23 cellular contexts compared by ENCODE assay signal in genomic region chr10:75203724-75204123, GRCh38. TPM values are rescaled to one million over a fixed set of nuclear protein-coding genes. Genes with fewer than 3 reads are reported as not detected.
DNase-seq lines count a peak whose midpoint lies in the region; TF ChIP-seq lines count a peak whose summit lies in the region.
"Had no signal": no experiment of that assay in that cellular context is flagged by ENCODE, and none has a peak within 500 bp of the region (broad histone marks: within the 10 kb centered on the region; RNA-seq: fewer than 3 reads in every experiment).

No MANE protein-coding gene starts in this region.

- no peak overlapping the region for H2AFZ ChIP-seq in mesenchymal stem cell (ENCODE audit: low read depth, low read length)
- H2AFZ ChIP-seq: hepatocyte, neural progenitor cell, PC-9 had no signal

- intact Hi-C loops in esophagus squamous epithelium (cut with DNase I) (no loop called here), stomach (cut with DNase I; ENCODE audit: low total_unique reads) (no loop called here)

- H3K4me3 ChIP-seq in esophagus squamous epithelium (no peak overlapping the region), mesenchymal stem cell (ENCODE audit: insufficient read depth in 1 of 2, low read depth in 1 of 2, low read length in 2 of 2) (no peak overlapping the region), stomach (no peak overlapping the region), MG63 (no peak overlapping the region)
- H3K4me3 ChIP-seq: BLaER1, dorsolateral prefrontal cortex, hepatocyte, mucosa of descending colon, neural progenitor cell, PC-9, SJSA1, upper lobe of right lung had no signal

- peaks cover 32 to 88% (median 56%) of the 10 kb centered on the region in 3 donors for H3K4me1 ChIP-seq in esophagus squamous epithelium
- H3K4me1 ChIP-seq in mesenchymal stem cell (ENCODE audit: control insufficient read depth, insufficient read depth, low read depth, low read length), result peaks cover 4% of the 10 kb centered on the region
- peaks cover 0 to 29% (median 3%) of the 10 kb centered on the region in 4 donors for H3K4me1 ChIP-seq in stomach

- H3K9me3 ChIP-seq in esophagus squamous epithelium, result no peaks in the 10 kb centered on the region
- H3K9me3 ChIP-seq in mesenchymal stem cell (ENCODE audit: control insufficient read depth, low read length), result no peaks in the 10 kb centered on the region
- H3K9me3 ChIP-seq in stomach, result no peaks in the 10 kb centered on the region
- no peaks in the 10 kb centered on the region for H3K9me3 ChIP-seq in MG63
- H3K9me3 ChIP-seq: BLaER1, mucosa of descending colon, SJSA1, upper lobe of right lung had no signal

- H3K23ac ChIP-seq in mesenchymal stem cell (ENCODE audit: low read length in 2 of 2), result no peak overlapping the region

- no peak overlapping the region for H2BK15ac ChIP-seq in mesenchymal stem cell (ENCODE audit: low read depth, poor library complexity, severe bottlenecking)

- no peak overlapping the region for H3K4me2 ChIP-seq in mesenchymal stem cell (ENCODE audit: low read length, poor library complexity, severe bottlenecking)
- H3K4me2 ChIP-seq: BLaER1, hepatocyte, neural progenitor cell had no signal

- POLR2A ChIA-PET in RWPE1 (lab: Yijun Ruan, JAX; ENCODE audit: low non-redundant PET), result interaction anchor here (1.0 kb wide), 1 partner anchor 15 kb away, joined by 6 read pairs; no protein-coding TSS in a partner anchor

- H3K79me1 ChIP-seq in mesenchymal stem cell (replicated peaks; ENCODE audit: low read length, poor library complexity, severe bottlenecking), result no peaks in the 10 kb centered on the region

- H3K18ac ChIP-seq in mesenchymal stem cell (ENCODE audit: low read depth in 1 of 2, low read length in 2 of 2), result peak overlapping the region in 1 of 2 experiments; percentile 11

- H3K14ac ChIP-seq in mesenchymal stem cell (ENCODE audit: low read length in 2 of 2), result no peak overlapping the region

- no peak overlapping the region for H2BK5ac ChIP-seq in mesenchymal stem cell (ENCODE audit: low read depth, low read length, poor library complexity, severe bottlenecking)

- H3K36me3 ChIP-seq in esophagus squamous epithelium, result no peaks in the 10 kb centered on the region
- H3K36me3 ChIP-seq in mesenchymal stem cell (ENCODE audit: control insufficient read depth in 1 of 2, insufficient read depth in 2 of 2, low read depth in 1 of 2, low read length in 2 of 2), result peaks cover 0 to 2% of the 10 kb centered on the region in 2 experiments
- H3K36me3 ChIP-seq in stomach, result no peaks in the 10 kb centered on the region
- no peaks in the 10 kb centered on the region for H3K36me3 ChIP-seq in MG63
- H3K36me3 ChIP-seq: BLaER1, neural progenitor cell, SJSA1, upper lobe of right lung had no signal

- H3K27ac ChIP-seq in RWPE1 (peak overlapping the region; percentile 99), esophagus squamous epithelium (peak overlapping the region; percentile 72 to 100 (median 97)), mesenchymal stem cell (ENCODE audit: low read length, poor library complexity, severe bottlenecking) (no peak overlapping the region), stomach (no peak overlapping the region)
- H3K27ac ChIP-seq: BLaER1, dorsolateral prefrontal cortex, neural progenitor cell, SJSA1, upper lobe of right lung had no signal

- CTCF ChIA-PET in RWPE1 (lab: Yijun Ruan, JAX), result interaction anchor here (1.4 kb wide), 1 partner anchor 16 kb away, joined by 6 read pairs; no protein-coding TSS in a partner anchor

- no peak for TF ChIP-seq EP300 in stomach (IDR thresholded peaks at IDR 0.05)

- 96 to 97% methylated on average over 5 of the region's 5 CpGs for WGBS in esophagus squamous epithelium, 2 donors
- WGBS in mesenchymal stem cell, result 95% methylated on average over 5 of the region's 5 CpGs
- 91 to 97% (median 95%) methylated on average over 5 of the region's 5 CpGs for WGBS in stomach, 5 donors

- no peak overlapping the region for H3K4ac ChIP-seq in mesenchymal stem cell (ENCODE audit: low read depth in 1 of 2, low read length in 2 of 2)

- no peak overlapping the region for H4K8ac ChIP-seq in mesenchymal stem cell (ENCODE audit: low read length)

- H2AK5ac ChIP-seq in mesenchymal stem cell (ENCODE audit: low read length, severe bottlenecking), result no peak overlapping the region

- TF ChIP-seq CTCF in RWPE1 (conservative IDR thresholded peaks at IDR 0.05; ENCODE audit: low read depth) (no peak), esophagus squamous epithelium (IDR thresholded peaks at IDR 0.05) (no peak), stomach (IDR thresholded peaks at IDR 0.05) (no peak)

- H3K27me3 ChIP-seq in esophagus squamous epithelium (no peaks in the 10 kb centered on the region), mesenchymal stem cell (ENCODE audit: control insufficient read depth in 1 of 2, insufficient read depth in 1 of 2, low read length in 2 of 2) (no peaks in the 10 kb centered on the region), stomach (no peaks in the 10 kb centered on the region), MG63 (no peaks in the 10 kb centered on the region)
- H3K27me3 ChIP-seq: BLaER1, dorsolateral prefrontal cortex, hepatocyte, neural progenitor cell, SJSA1, upper lobe of right lung had no signal

- peak overlapping the region in 1 of 2 experiments; percentile 52 for H2BK12ac ChIP-seq in mesenchymal stem cell (ENCODE audit: low read length in 2 of 2)

- H3K9ac ChIP-seq in mesenchymal stem cell (ENCODE audit: low read length), result peak overlapping the region; percentile 82
- H3K9ac ChIP-seq: BLaER1, neural progenitor cell had no signal

- no peak overlapping the region for H2BK120ac ChIP-seq in mesenchymal stem cell (ENCODE audit: low read depth, low read length)

- DNase-seq in RWPE1 (ENCODE audit: low spot score), result no peak
- DNase-seq in esophagus squamous epithelium (lab: John Stamatoyannopoulos, UW), result no peak
- no peak for DNase-seq in mesenchymal stem cell
- DNase-seq in stomach, result peak; percentile 1
- DNase-seq in DMS153 (lab: John Stamatoyannopoulos, UW), result no peak
- no peak for DNase-seq in activated T-cell treated with anti-CD3 and anti-CD28 coated beads, Interleukin-2, amount 50 U/mL, for 1 hour
- no peak for DNase-seq in MG63
- DNase-seq: activated CD4-positive, alpha-beta memory T cell treated with anti-CD3 and anti-CD28 coated beads, Interleukin-2, amount 10 ng/mL, durations not matched to agents 7 days and 5 days; activated CD4-positive, CD25-positive, alpha-beta regulatory T cell treated with anti-CD3 and anti-CD28 coated beads, Interleukin-2, amount 50 U/mL, for 72 hours; activated effector memory CD4-positive, alpha-beta T cell treated with Interleukin-2 at 50 U/mL for 16 hours; activated naive CD8-positive, alpha-beta T cell treated with anti-CD3 and anti-CD28 coated beads for 36 hours; dorsolateral prefrontal cortex; mucosa of descending colon; NCI-H1436; NCI-H2107; NCI-H446 treated with DMSO at 0.1 percent for 48 hours; PC-9; T-helper 1 cell; upper lobe of right lung had no signal

- TF ChIP-seq POLR2A in esophagus squamous epithelium (IDR thresholded peaks at IDR 0.05), result no peak
- no peak for TF ChIP-seq POLR2A in stomach (IDR thresholded peaks at IDR 0.05)

- no peak overlapping the region for H4K91ac ChIP-seq in mesenchymal stem cell (ENCODE audit: low read length)

RNA-seq across cellular contexts. Expression of gene VDAC2, which starts 6.9 kb away (rescaled TPM):
- total RNA-seq in esophagus squamous epithelium (100 to 1,000 TPM; 219 to 319 (median 285) TPM), stomach (100 to 1,000 TPM in 3 of 5 donors, 10 to 100 TPM in 2; 44.3 to 149 (median 128) TPM)
- polyA plus RNA-seq in mesenchymal stem cell (2013, experiment 1 of 2), result 152 TPM
- 153 TPM for polyA plus RNA-seq in mesenchymal stem cell (2013, experiment 2 of 2)
- polyA plus RNA-seq in stomach, result 100 to 1,000 TPM; 140 to 202 (median 168) TPM
- total RNA-seq in MG63 (2014; rRNA removed; shearing (Covaris generic); ENCODE audit: low replicate concordance), result 200 and 236 TPM in 2 replicates

RNA-seq across cellular contexts. Expression of gene COMTD1, which starts 32.0 kb away (rescaled TPM):
- total RNA-seq in esophagus squamous epithelium, result 100 to 1,000 TPM in 3 of 4 donors, 10 to 100 TPM in 1; 87.8 to 139 (median 111) TPM
- polyA plus RNA-seq in mesenchymal stem cell (2013, experiment 1 of 2), result 11.1 TPM
- 8.8 TPM for polyA plus RNA-seq in mesenchymal stem cell (2013, experiment 2 of 2)
- 100 to 1,000 TPM in 2 of 5 donors, 10 to 100 TPM in 3; 15.4 to 446 (median 71.4) TPM for total RNA-seq in stomach
- polyA plus RNA-seq in stomach, result 100 to 1,000 TPM; 119 to 173 (median 137) TPM
- total RNA-seq in MG63 (2014; rRNA removed; shearing (Covaris generic); ENCODE audit: low replicate concordance), result 18.1 and 33.0 TPM in 2 replicates

Comparison
In these comparisons a context has a peak if more than half of its experiments do, and no peak if none do; other contexts are left out.
1. H3K27ac ChIP-seq: peak in RWPE1 (single experiment) and esophagus squamous epithelium (4 of 4); none in mesenchymal stem cell (single experiment) and stomach (0 of 5).